Comparison of ENCODE assay signal across 13 cellular contexts in genomic region chr10:124943301-124944092, GRCh38. TPM values are rescaled to one million over a fixed set of nuclear protein-coding genes. Genes with fewer than 3 reads are reported as not detected.
DNase-seq lines count a peak whose midpoint lies in the region; ATAC-seq and TF ChIP-seq lines count a peak whose summit lies in the region.
"Had no signal": no experiment of that assay in that cellular context is flagged by ENCODE, and none has a peak within 500 bp of the region (broad histone marks: within the 10 kb centered on the region; RNA-seq: fewer than 3 reads in every experiment).

No MANE protein-coding gene starts in this region.

- peak overlapping the region; percentile 16 for H3K27ac Mint-ChIP-seq in activated T-cell treated with anti-CD3 and anti-CD28 coated beads, Interleukin-2, amount 50 U/mL, for 24 hours
- no peak overlapping the region for H3K27ac Mint-ChIP-seq in activated CD4-positive, alpha-beta memory T cell treated with anti-CD3 and anti-CD28 coated beads, Interleukin-2, amount 10 ng/mL, durations not matched to agents 7 days and 5 days
- H3K27ac Mint-ChIP-seq: progenitor cell of endocrine pancreas had no signal

- no peak for DNase-seq in activated T-cell treated with anti-CD3 and anti-CD28 coated beads, Interleukin-2, amount 50 U/mL, for 24 hours
- DNase-seq in activated T-cell treated with anti-CD3 and anti-CD28 coated beads for 4 hours (no peak), astrocyte of the hippocampus (ENCODE audit: low read depth, low spot score) (peak; percentile 30), right atrium auricular region (ENCODE audit: low spot score) (no peak)
- no peak for DNase-seq in activated CD4-positive, alpha-beta memory T cell treated with anti-CD3 and anti-CD28 coated beads, Interleukin-2, amount 10 ng/mL, durations not matched to agents 7 days and 5 days
- DNase-seq in activated naive CD4-positive, alpha-beta T cell treated with anti-CD3 and anti-CD28 coated beads, Interleukin-2, amount 50 U/mL, for 16 hours: no peak
- DNase-seq: activated T-cell treated with anti-CD3 and anti-CD28 coated beads, Interleukin-2, amount 50 U/mL, for 1 hour; BE2C; glutamatergic neuron; SHP77 had no signal

- POLR2A ChIA-PET in activated CD4-positive, alpha-beta memory T cell treated with anti-CD3 and anti-CD28 coated beads, Interleukin-2, amount 10 ng/mL, durations not matched to agents 7 days and 5 days (lab: Charles Lee): interaction anchor here (0.5 kb wide), 1 partner anchor 20 kb away, joined by 3 read pairs; no protein-coding TSS in a partner anchor

- H3K9me3 ChIP-seq in right atrium auricular region: no peaks in the 10 kb centered on the region
- H3K9me3 ChIP-seq: BE2C had no signal

- no peak overlapping the region for H3K4me3 Mint-ChIP-seq in activated T-cell treated with anti-CD3 and anti-CD28 coated beads, Interleukin-2, amount 50 U/mL, for 24 hours
- no peak overlapping the region for H3K4me3 Mint-ChIP-seq in activated CD4-positive, alpha-beta memory T cell treated with anti-CD3 and anti-CD28 coated beads, Interleukin-2, amount 10 ng/mL, durations not matched to agents 7 days and 5 days

- no peaks in the 10 kb centered on the region for H3K27me3 Mint-ChIP-seq in activated T-cell treated with anti-CD3 and anti-CD28 coated beads, Interleukin-2, amount 50 U/mL, for 24 hours
- no peaks in the 10 kb centered on the region for H3K27me3 Mint-ChIP-seq in activated CD4-positive, alpha-beta memory T cell treated with anti-CD3 and anti-CD28 coated beads, Interleukin-2, amount 10 ng/mL, durations not matched to agents 7 days and 5 days
- H3K27me3 Mint-ChIP-seq: progenitor cell of endocrine pancreas had no signal

- CTCF ChIA-PET in activated CD4-positive, alpha-beta memory T cell treated with anti-CD3 and anti-CD28 coated beads, Interleukin-2, amount 10 ng/mL, durations not matched to agents 7 days and 5 days (lab: Charles Lee): interaction anchor here (0.9 kb wide), 1 partner anchor 554 kb away, joined by 3 read pairs; no protein-coding TSS in a partner anchor

- H3K4me1 Mint-ChIP-seq in activated T-cell treated with anti-CD3 and anti-CD28 coated beads, Interleukin-2, amount 50 U/mL, for 24 hours (ENCODE audit: low read depth): peaks cover 60% of the 10 kb centered on the region
- peaks cover 9% of the 10 kb centered on the region for H3K4me1 Mint-ChIP-seq in activated CD4-positive, alpha-beta memory T cell treated with anti-CD3 and anti-CD28 coated beads, Interleukin-2, amount 10 ng/mL, durations not matched to agents 7 days and 5 days

- H3K4me1 ChIP-seq in right atrium auricular region (peaks cover 0 to 77% of the 10 kb centered on the region in 2 donors), urinary bladder (ENCODE audit: insufficient read depth) (no peaks in the 10 kb centered on the region)
- H3K4me1 ChIP-seq: BE2C had no signal

- TF ChIP-seq CTCF in right atrium auricular region (IDR thresholded peaks at IDR 0.05): no peak

- H3K27me3 ChIP-seq in right atrium auricular region: no peaks in the 10 kb centered on the region
- H3K27me3 ChIP-seq: BE2C had no signal

- peak overlapping the region; percentile 5 to 16 for H3K4me3 ChIP-seq in right atrium auricular region
- no peak overlapping the region for H3K4me3 ChIP-seq in urinary bladder (ENCODE audit: low read depth, low read length)

- ATAC-seq in HG03097 (IDR thresholded peaks at IDR 0.05; ENCODE audit: low FRiP score, unreplicated experiment): no peak

- H3K36me3 ChIP-seq in right atrium auricular region (peaks cover 3% of the 10 kb centered on the region), urinary bladder (ENCODE audit: insufficient read depth) (peaks cover 2% of the 10 kb centered on the region)

- H3K27ac ChIP-seq in right atrium auricular region: peak overlapping the region; percentile 41 to 89
- H3K27ac ChIP-seq in urinary bladder (ENCODE audit: low read depth): peak overlapping the region; percentile 5

- 67% methylated on average over 9 of the region's 9 CpGs for WGBS in urinary bladder

- H3K9me3 Mint-ChIP-seq in activated T-cell treated with anti-CD3 and anti-CD28 coated beads, Interleukin-2, amount 50 U/mL, for 24 hours: no peaks in the 10 kb centered on the region
- no peaks in the 10 kb centered on the region for H3K9me3 Mint-ChIP-seq in activated CD4-positive, alpha-beta memory T cell treated with anti-CD3 and anti-CD28 coated beads, Interleukin-2, amount 10 ng/mL, durations not matched to agents 7 days and 5 days

- H3K36me3 Mint-ChIP-seq in activated T-cell treated with anti-CD3 and anti-CD28 coated beads, Interleukin-2, amount 50 U/mL, for 24 hours (ENCODE audit: low read depth): peaks cover 57% of the 10 kb centered on the region
- peaks cover 11% of the 10 kb centered on the region for H3K36me3 Mint-ChIP-seq in activated CD4-positive, alpha-beta memory T cell treated with anti-CD3 and anti-CD28 coated beads, Interleukin-2, amount 10 ng/mL, durations not matched to agents 7 days and 5 days (ENCODE audit: low read depth)

RNA-seq across cellular contexts. Expression of gene ZRANB1, which starts 1.6 kb away (rescaled TPM):
- total RNA-seq in right atrium auricular region (10 to 100 TPM; 24.1 to 24.9 TPM), urinary bladder (53.0 TPM)
- 17.6 TPM for polyA plus RNA-seq in urinary bladder
- total RNA-seq in activated CD4-positive, alpha-beta memory T cell treated with anti-CD3 and anti-CD28 coated beads, Interleukin-2, amount 10 ng/mL, durations not matched to agents 7 days and 5 days: 10 to 100 TPM; 11.2 to 12.3 TPM
